Comparison of ENCODE assay signal across 7 cellular contexts in genomic region chr6:149319413-149319812, GRCh38. TPM values are rescaled to one million over a fixed set of nuclear protein-coding genes. Genes with fewer than 3 reads are reported as not detected.
A peak's percentile ranks its signal among the peaks of the same experiment; 100 is the strongest.
DNase-seq lines count a peak whose midpoint lies in the region; ATAC-seq and TF ChIP-seq lines count a peak whose summit lies in the region.

No MANE protein-coding gene starts in this region.

- H4K20me1 ChIP-seq in HCT116 (ENCODE audit: insufficient read depth) = peaks cover 15% of the 10 kb centered on the region; the same call in 1 of the 2 replicates

- peaks cover 66% of the 10 kb centered on the region for H3K79me2 ChIP-seq in HCT116 (ENCODE audit: insufficient read depth, low read length)

- H3K9me2 ChIP-seq in HCT116 (ENCODE audit: insufficient read depth) = no peaks in the 10 kb centered on the region

- H3K4me3 ChIP-seq in HCT116 (replicated peaks in 1 of 2; ENCODE audit: low read depth in 1 of 2, low read length in 2 of 2) (no peak overlapping the region), iPS-18c (ENCODE audit: insufficient read depth, low read depth, low read length) (peak overlapping the region; percentile 72; the same call in 1 of the 2 replicates)

- peak overlapping the region; percentile 98 for H3K27ac Mint-ChIP-seq in activated T-helper 2 cell treated with anti-CD3 and anti-CD28 coated beads, Interferon-gamma antibody, Interleukin-2, Interleukin-4, amounts not matched to agents 10 μg/mL and 5 μg/mL and 100 μg/mL, durations not matched to agents 14 hours and 24 hours and 36 hours

- H3K27ac ChIP-seq in HCT116 (ENCODE audit: low read depth, low read length) = no peak overlapping the region

- peak overlapping the region; percentile 88 for H3K4me2 ChIP-seq in HCT116 (ENCODE audit: low read length)

- H3K27me3 ChIP-seq in HCT116 (ENCODE audit: insufficient read depth, low read length) = no peaks in the 10 kb centered on the region

- no peak for DNase-seq in HCT116 (ENCODE audit: low read depth, low spot score)
- DNase-seq in activated T-helper 2 cell treated with anti-CD3 and anti-CD28 coated beads, Interferon-gamma antibody, Interleukin-2, Interleukin-4, amounts not matched to agents 10 μg/mL and 5 μg/mL and 100 μg/mL, durations not matched to agents 14 hours and 24 hours and 36 hours (ENCODE audit: low spot score) = no peak
- DNase-seq in stimulated activated naive CD8-positive, alpha-beta T cell treated with anti-CD3 and anti-CD28 coated beads, Interleukin-15, Interleukin-2, amounts not matched to agents 100 U/mL and 50 U/mL, for 24 hours = no peak
- no peak for DNase-seq in LoVo (ENCODE audit: low spot score)
- DNase-seq in DMS53 (lab: John Stamatoyannopoulos, UW) = no peak

- no peak for TF ChIP-seq POLR2A in HCT116 (IDR thresholded peaks at IDR 0.05; ENCODE audit: borderline replicate concordance, extremely low read depth, insufficient read depth, insufficient read length)

- peaks cover 21 to 28% of the 10 kb centered on the region in 2 experiments; a peak in 3 of 4 replicates for H3K4me1 ChIP-seq in HCT116 (ENCODE audit: control insufficient read depth in 1 of 2, insufficient read depth in 2 of 2, low read length in 2 of 2)

- no peak overlapping the region for H3K9ac ChIP-seq in HCT116 (ENCODE audit: low read length)

- CTCF ChIA-PET in HCT116 (lab: Charles Lee) = no interaction called here

- H3K4me3 Mint-ChIP-seq in activated T-helper 2 cell treated with anti-CD3 and anti-CD28 coated beads, Interferon-gamma antibody, Interleukin-2, Interleukin-4, amounts not matched to agents 10 μg/mL and 5 μg/mL and 100 μg/mL, durations not matched to agents 14 hours and 24 hours and 36 hours (ENCODE audit: low read depth) = peak overlapping the region; percentile 95

- H3K4me1 Mint-ChIP-seq in activated T-helper 2 cell treated with anti-CD3 and anti-CD28 coated beads, Interferon-gamma antibody, Interleukin-2, Interleukin-4, amounts not matched to agents 10 μg/mL and 5 μg/mL and 100 μg/mL, durations not matched to agents 14 hours and 24 hours and 36 hours (ENCODE audit: low read depth) = peaks cover 51% of the 10 kb centered on the region

- H3K27me3 Mint-ChIP-seq in activated T-helper 2 cell treated with anti-CD3 and anti-CD28 coated beads, Interferon-gamma antibody, Interleukin-2, Interleukin-4, amounts not matched to agents 10 μg/mL and 5 μg/mL and 100 μg/mL, durations not matched to agents 14 hours and 24 hours and 36 hours (ENCODE audit: low read depth) = no peaks in the 10 kb centered on the region

- ATAC-seq in HCT116 = no peak
- ATAC-seq in stimulated activated naive CD8-positive, alpha-beta T cell treated with anti-CD3 and anti-CD28 coated beads, Interleukin-15, Interleukin-2, amounts not matched to agents 100 U/mL and 50 U/mL, for 24 hours = peak; percentile 16
- no peak for ATAC-seq in HG03280 (IDR thresholded peaks at IDR 0.05; ENCODE audit: unreplicated experiment)

- no peaks in the 10 kb centered on the region for H3K36me3 ChIP-seq in HCT116 (ENCODE audit: control insufficient read depth in 1 of 2, insufficient read depth in 2 of 2, low read length in 2 of 2)

- RAD21 ChIA-PET in HCT116 (lab: Charles Lee; ENCODE audit: low non-redundant PET in 1 of 2, low total read pairs in 2 of 2, uncharacterized antibody in 2 of 2, unreplicated experiment in 2 of 2) = no interaction called here

- intact Hi-C loops in HCT116 (cut with micrococcal nuclease) = loop anchor here (5.0 kb wide), 1 partner anchor 87 kb away; no protein-coding TSS in a partner anchor
- intact Hi-C loops in activated T-helper 2 cell treated with anti-CD3 and anti-CD28 coated beads, Interferon-gamma antibody, Interleukin-2, Interleukin-4, amounts not matched to agents 10 μg/mL and 5 μg/mL and 100 μg/mL, durations not matched to agents 14 hours and 24 hours and 36 hours (cut with micrococcal nuclease) = loop anchor here (1.0 to 5.0 kb wide), 8 partner anchors 17 to 286 kb away; partner anchors contain the start of genes GINM1 and ZC3H12D

- POLR2A ChIA-PET in HCT116 (lab: Charles Lee) = no interaction called here

- no peaks in the 10 kb centered on the region for H3K9me3 Mint-ChIP-seq in activated T-helper 2 cell treated with anti-CD3 and anti-CD28 coated beads, Interferon-gamma antibody, Interleukin-2, Interleukin-4, amounts not matched to agents 10 μg/mL and 5 μg/mL and 100 μg/mL, durations not matched to agents 14 hours and 24 hours and 36 hours

- no peaks in the 10 kb centered on the region for H3K9me3 ChIP-seq in HCT116 (ENCODE audit: control insufficient read depth in 1 of 2, insufficient read depth in 1 of 2, low read depth in 1 of 2, low read length in 2 of 2)
- no peaks in the 10 kb centered on the region for H3K9me3 ChIP-seq in iPS-18c (ENCODE audit: control insufficient read depth, insufficient read depth, low read length)

- H2AFZ ChIP-seq in HCT116 (ENCODE audit: low read depth, low read length, poor library complexity, severe bottlenecking) = no peak overlapping the region

- no peak for TF ChIP-seq RAD21 in HCT116 (IDR thresholded peaks at IDR 0.05; ENCODE audit: low read depth)

- BruUV-seq in HCT116 (replicated peaks; lab: Mats Ljungman, UMichigan) = no TSS peak

- no peak for TF ChIP-seq CTCF in HCT116 (IDR thresholded peaks at IDR 0.05 in 2 of 3, conservative IDR thresholded peaks at IDR 0.05 in 1 of 3; ENCODE audit: borderline replicate concordance in 1 of 3, insufficient read depth in 1 of 3, low read depth in 2 of 3, low read length in 2 of 3)

- peaks cover 45% of the 10 kb centered on the region for H3K36me3 Mint-ChIP-seq in activated T-helper 2 cell treated with anti-CD3 and anti-CD28 coated beads, Interferon-gamma antibody, Interleukin-2, Interleukin-4, amounts not matched to agents 10 μg/mL and 5 μg/mL and 100 μg/mL, durations not matched to agents 14 hours and 24 hours and 36 hours (ENCODE audit: low read depth)

TF ChIP-seq in HCT116, 20 proteins besides CTCF, POLR2A, EP300 and RAD21 (continues in another document):
- TF ChIP-seq, protein P1, sequence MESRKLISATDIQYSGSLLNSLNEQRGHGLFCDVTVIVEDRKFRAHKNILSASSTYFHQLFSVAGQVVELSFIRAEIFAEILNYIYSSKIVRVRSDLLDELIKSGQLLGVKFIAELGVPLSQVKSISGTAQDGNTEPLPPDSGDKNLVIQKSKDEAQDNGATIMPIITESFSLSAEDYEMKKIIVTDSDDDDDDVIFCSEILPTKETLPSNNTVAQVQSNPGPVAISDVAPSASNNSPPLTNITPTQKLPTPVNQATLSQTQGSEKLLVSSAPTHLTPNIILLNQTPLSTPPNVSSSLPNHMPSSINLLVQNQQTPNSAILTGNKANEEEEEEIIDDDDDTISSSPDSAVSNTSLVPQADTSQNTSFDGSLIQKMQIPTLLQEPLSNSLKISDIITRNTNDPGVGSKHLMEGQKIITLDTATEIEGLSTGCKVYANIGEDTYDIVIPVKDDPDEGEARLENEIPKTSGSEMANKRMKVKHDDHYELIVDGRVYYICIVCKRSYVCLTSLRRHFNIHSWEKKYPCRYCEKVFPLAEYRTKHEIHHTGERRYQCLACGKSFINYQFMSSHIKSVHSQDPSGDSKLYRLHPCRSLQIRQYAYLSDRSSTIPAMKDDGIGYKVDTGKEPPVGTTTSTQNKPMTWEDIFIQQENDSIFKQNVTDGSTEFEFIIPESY (IDR thresholded peaks at IDR 0.05; ENCODE audit: extremely low read depth, insufficient replicate concordance, low read length) = no peak
- TF ChIP-seq ZNF274 (IDR thresholded peaks at IDR 0.05; ENCODE audit: low read depth, low read length) (no peak), MAX (IDR thresholded peaks at IDR 0.05) (no peak), FOSL1 (IDR thresholded peaks at IDR 0.05; ENCODE audit: low read depth) (no peak), ZFX (IDR thresholded peaks at IDR 0.05) (no peak), TCF7L2 (IDR thresholded peaks at IDR 0.05; ENCODE audit: borderline replicate concordance, extremely low read depth, insufficient read depth, insufficient read length) (no peak), EGR1 (IDR thresholded peaks at IDR 0.05; ENCODE audit: low read depth) (no peak), ELF1 (IDR thresholded peaks at IDR 0.05; ENCODE audit: borderline replicate concordance, low read depth) (no peak), CBX3 (IDR thresholded peaks at IDR 0.05; ENCODE audit: low read depth) (no peak), EZH2 (IDR thresholded peaks at IDR 0.05) (no peak), CEBPB (IDR thresholded peaks at IDR 0.05; ENCODE audit: low read depth) (no peak), JUND (IDR thresholded peaks at IDR 0.05) (no peak)
- TF ChIP-seq, protein P2, sequence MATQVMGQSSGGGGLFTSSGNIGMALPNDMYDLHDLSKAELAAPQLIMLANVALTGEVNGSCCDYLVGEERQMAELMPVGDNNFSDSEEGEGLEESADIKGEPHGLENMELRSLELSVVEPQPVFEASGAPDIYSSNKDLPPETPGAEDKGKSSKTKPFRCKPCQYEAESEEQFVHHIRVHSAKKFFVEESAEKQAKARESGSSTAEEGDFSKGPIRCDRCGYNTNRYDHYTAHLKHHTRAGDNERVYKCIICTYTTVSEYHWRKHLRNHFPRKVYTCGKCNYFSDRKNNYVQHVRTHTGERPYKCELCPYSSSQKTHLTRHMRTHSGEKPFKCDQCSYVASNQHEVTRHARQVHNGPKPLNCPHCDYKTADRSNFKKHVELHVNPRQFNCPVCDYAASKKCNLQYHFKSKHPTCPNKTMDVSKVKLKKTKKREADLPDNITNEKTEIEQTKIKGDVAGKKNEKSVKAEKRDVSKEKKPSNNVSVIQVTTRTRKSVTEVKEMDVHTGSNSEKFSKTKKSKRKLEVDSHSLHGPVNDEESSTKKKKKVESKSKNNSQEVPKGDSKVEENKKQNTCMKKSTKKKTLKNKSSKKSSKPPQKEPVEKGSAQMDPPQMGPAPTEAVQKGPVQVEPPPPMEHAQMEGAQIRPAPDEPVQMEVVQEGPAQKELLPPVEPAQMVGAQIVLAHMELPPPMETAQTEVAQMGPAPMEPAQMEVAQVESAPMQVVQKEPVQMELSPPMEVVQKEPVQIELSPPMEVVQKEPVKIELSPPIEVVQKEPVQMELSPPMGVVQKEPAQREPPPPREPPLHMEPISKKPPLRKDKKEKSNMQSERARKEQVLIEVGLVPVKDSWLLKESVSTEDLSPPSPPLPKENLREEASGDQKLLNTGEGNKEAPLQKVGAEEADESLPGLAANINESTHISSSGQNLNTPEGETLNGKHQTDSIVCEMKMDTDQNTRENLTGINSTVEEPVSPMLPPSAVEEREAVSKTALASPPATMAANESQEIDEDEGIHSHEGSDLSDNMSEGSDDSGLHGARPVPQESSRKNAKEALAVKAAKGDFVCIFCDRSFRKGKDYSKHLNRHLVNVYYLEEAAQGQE (IDR thresholded peaks at IDR 0.05; ENCODE audit: low read depth) = no peak

RNA-seq across cellular contexts. Expression of gene TAB2, which starts 1.9 kb away (rescaled TPM):
- 56.7 TPM for total RNA-seq in HCT116 (2021; ENCODE audit: unreplicated experiment)
- 27.9 and 35.0 TPM in 2 replicates for polyA plus RNA-seq in HCT116 (2012)
- total RNA-seq in activated T-helper 2 cell treated with anti-CD3 and anti-CD28 coated beads, Interferon-gamma antibody, Interleukin-2, Interleukin-4, amounts not matched to agents 10 μg/mL and 5 μg/mL and 100 μg/mL, durations not matched to agents 14 hours and 24 hours and 36 hours = 106 and 110 TPM in 2 replicates
